ENCODE assay signal across 1 cellular context in genomic region chr3:186993940-186994670, GRCh38.
TF ChIP-seq lines count a peak whose summit lies in the region.

No MANE protein-coding gene starts in this region.

TF ChIP-seq in HepG2, 621 proteins besides CTCF, POLR2A, EP300 and RAD21 (continued from another document):
- TF ChIP-seq, protein P1, sequence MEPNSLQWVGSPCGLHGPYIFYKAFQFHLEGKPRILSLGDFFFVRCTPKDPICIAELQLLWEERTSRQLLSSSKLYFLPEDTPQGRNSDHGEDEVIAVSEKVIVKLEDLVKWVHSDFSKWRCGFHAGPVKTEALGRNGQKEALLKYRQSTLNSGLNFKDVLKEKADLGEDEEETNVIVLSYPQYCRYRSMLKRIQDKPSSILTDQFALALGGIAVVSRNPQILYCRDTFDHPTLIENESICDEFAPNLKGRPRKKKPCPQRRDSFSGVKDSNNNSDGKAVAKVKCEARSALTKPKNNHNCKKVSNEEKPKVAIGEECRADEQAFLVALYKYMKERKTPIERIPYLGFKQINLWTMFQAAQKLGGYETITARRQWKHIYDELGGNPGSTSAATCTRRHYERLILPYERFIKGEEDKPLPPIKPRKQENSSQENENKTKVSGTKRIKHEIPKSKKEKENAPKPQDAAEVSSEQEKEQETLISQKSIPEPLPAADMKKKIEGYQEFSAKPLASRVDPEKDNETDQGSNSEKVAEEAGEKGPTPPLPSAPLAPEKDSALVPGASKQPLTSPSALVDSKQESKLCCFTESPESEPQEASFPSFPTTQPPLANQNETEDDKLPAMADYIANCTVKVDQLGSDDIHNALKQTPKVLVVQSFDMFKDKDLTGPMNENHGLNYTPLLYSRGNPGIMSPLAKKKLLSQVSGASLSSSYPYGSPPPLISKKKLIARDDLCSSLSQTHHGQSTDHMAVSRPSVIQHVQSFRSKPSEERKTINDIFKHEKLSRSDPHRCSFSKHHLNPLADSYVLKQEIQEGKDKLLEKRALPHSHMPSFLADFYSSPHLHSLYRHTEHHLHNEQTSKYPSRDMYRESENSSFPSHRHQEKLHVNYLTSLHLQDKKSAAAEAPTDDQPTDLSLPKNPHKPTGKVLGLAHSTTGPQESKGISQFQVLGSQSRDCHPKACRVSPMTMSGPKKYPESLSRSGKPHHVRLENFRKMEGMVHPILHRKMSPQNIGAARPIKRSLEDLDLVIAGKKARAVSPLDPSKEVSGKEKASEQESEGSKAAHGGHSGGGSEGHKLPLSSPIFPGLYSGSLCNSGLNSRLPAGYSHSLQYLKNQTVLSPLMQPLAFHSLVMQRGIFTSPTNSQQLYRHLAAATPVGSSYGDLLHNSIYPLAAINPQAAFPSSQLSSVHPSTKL (CRISPR knock-in tag; IDR thresholded peaks at IDR 0.05): no peak
- TF ChIP-seq REST (IDR thresholded peaks at IDR 0.05; ENCODE audit: borderline replicate concordance in 1 of 2, low read depth in 1 of 2, low read length in 2 of 2): no peak
- TF ChIP-seq MAFK (conservative IDR thresholded peaks at IDR 0.05 in 1 of 2, IDR thresholded peaks at IDR 0.05 in 1 of 2; ENCODE audit: low read length in 2 of 2): peak; percentile 60 to 67
- no peak for TF ChIP-seq ZNF720 (CRISPR knock-in tag; IDR thresholded peaks at IDR 0.05)
- TF ChIP-seq ZC3H13 (CRISPR knock-in tag; IDR thresholded peaks at IDR 0.05): no peak
- TF ChIP-seq ZBTB14 (CRISPR knock-in tag; IDR thresholded peaks at IDR 0.05): no peak
- peak; percentile 59; the same call in 1 of the 2 replicates for TF ChIP-seq MAFF (IDR thresholded peaks at IDR 0.05; ENCODE audit: low read depth, low read length)
- no peak for TF ChIP-seq ZSCAN31 (CRISPR knock-in tag; IDR thresholded peaks at IDR 0.05; ENCODE audit: low read depth)
